9 cellular contexts compared by ENCODE assay signal in genomic region chr18:12061685-12062084, GRCh38. TPM values are rescaled to one million over a fixed set of nuclear protein-coding genes. Genes with fewer than 3 reads are reported as not detected.
"Had no signal": no experiment of that assay in that cellular context is flagged by ENCODE, and none has a peak within 500 bp of the region (broad histone marks: within the 10 kb centered on the region; RNA-seq: fewer than 3 reads in every experiment).

No MANE protein-coding gene starts in this region.

- H3K27ac ChIP-seq: GM23248 had no signal

- DNase-seq: GM23248, GOT3, H9, HCEC 1CT, IMR-90 had no signal

- ATAC-seq: K562 had no signal

- FAIRE-seq: H54, HTR-8/SVneo, K562 had no signal

- H3K9ac ChIP-seq: GM23248 had no signal

- H2AFZ ChIP-seq: GM23248 had no signal

- H3K4me3 ChIP-seq: GM23248, K562 had no signal

RNA-seq across cellular contexts. Expression of gene ANKRD62, which starts 32.0 kb away (rescaled TPM):
- total RNA-seq: GM23248, H9, HT-29, IMR-90 had no signal
- polyA plus RNA-seq: GM23248, IMR-90 had no signal
